Comparison of ENCODE assay signal across 9 cellular contexts in genomic region chr5:137733922-137734695, GRCh38. TPM values are rescaled to one million over a fixed set of nuclear protein-coding genes. Genes with fewer than 3 reads are reported as not detected.
DNase-seq lines count a peak whose midpoint lies in the region; ATAC-seq and TF ChIP-seq lines count a peak whose summit lies in the region.
"Had no signal": no experiment of that assay in that cellular context is flagged by ENCODE, and none has a peak within 500 bp of the region (broad histone marks: within the 10 kb centered on the region; RNA-seq: fewer than 3 reads in every experiment).

No MANE protein-coding gene starts in this region.

- POLR2A ChIA-PET in CD8-positive, alpha-beta T cell (lab: Charles Lee): no interaction called here

- H4K20me1 ChIP-seq in GM23248 (ENCODE audit: insufficient read depth) (no peaks in the 10 kb centered on the region), neural cell (ENCODE audit: insufficient read depth) (no peaks in the 10 kb centered on the region), Karpas-422 (ENCODE audit: insufficient read depth, low read depth, low read length) (no peaks in the 10 kb centered on the region)

- TF ChIP-seq RAD21 in neural cell (conservative IDR thresholded peaks at IDR 0.05): no peak

- peaks cover 35% of the 10 kb centered on the region for H3F3A ChIP-seq in GM23248 (ENCODE audit: insufficient read depth)
- H3F3A ChIP-seq in neural cell (ENCODE audit: insufficient read depth, low read length, poor library complexity, severe bottlenecking): peaks cover 5% of the 10 kb centered on the region

- in situ Hi-C loops in GM23248 (cut with MboI): loop anchor here (25.0 kb wide), 2 partner anchors 97 to 397 kb away; no protein-coding TSS in a partner anchor

- no peak for TF ChIP-seq CTCF in CD8-positive, alpha-beta T cell (IDR thresholded peaks at IDR 0.05)
- TF ChIP-seq CTCF in choroid plexus epithelial cell (conservative IDR thresholded peaks at IDR 0.05; ENCODE audit: low read depth, low read length): no peak
- no peak for TF ChIP-seq CTCF in neural cell (IDR thresholded peaks at IDR 0.05; ENCODE audit: poor library complexity, severe bottlenecking)

- WGBS in GM23248 (ENCODE audit: low coverage in 1 of 2, low lambda C conversion rate in 2 of 2, missing lambda C conversion rate in 2 of 2), 2 experiments: 95 to 96% methylated on average over 4 of the region's 4 CpGs

- peaks cover 57% of the 10 kb centered on the region for H3K4me1 ChIP-seq in CD8-positive, alpha-beta T cell (ENCODE audit: insufficient read depth, low read length)
- H3K4me1 ChIP-seq in GM23248 (ENCODE audit: insufficient read depth) (peaks cover 29% of the 10 kb centered on the region), Karpas-422 (ENCODE audit: low read length) (no peaks in the 10 kb centered on the region)

- H3K4me3 ChIP-seq in CD8-positive, alpha-beta T cell (ENCODE audit: low read depth, low read length): peak overlapping the region; percentile 83
- peak overlapping the region; percentile 75; the same call in 1 of the 2 replicates for H3K4me3 ChIP-seq in GM23248
- no peak overlapping the region for H3K4me3 ChIP-seq in choroid plexus epithelial cell (ENCODE audit: low read depth, low read length)
- H3K4me3 ChIP-seq in neural cell (ENCODE audit: low read length): peak overlapping the region; percentile 79
- H3K4me3 ChIP-seq in Karpas-422 (ENCODE audit: low read length): no peak overlapping the region

- peaks cover 26% of the 10 kb centered on the region for H3K4me1 Mint-ChIP-seq in CD8-positive, alpha-beta T cell (ENCODE audit: low read depth)

- H3K4me3 Mint-ChIP-seq in CD8-positive, alpha-beta T cell: no peak overlapping the region
- H3K4me3 Mint-ChIP-seq: IgD-negative memory B cell had no signal

- H3K4me2 ChIP-seq in GM23248 (ENCODE audit: unreplicated experiment) (no peak overlapping the region), neural cell (ENCODE audit: low read length) (peak overlapping the region; percentile 82), Karpas-422 (ENCODE audit: low read depth, low read length, poor library complexity, severe bottlenecking) (no peak overlapping the region)

- intact Hi-C loops in CD8-positive, alpha-beta T cell (cut with DNase I, micrococcal nuclease): no loop called here

- no peaks in the 10 kb centered on the region for H3K9me3 ChIP-seq in CD8-positive, alpha-beta T cell (ENCODE audit: low read length)
- H3K9me3 ChIP-seq in GM23248 (ENCODE audit: low read depth): no peaks in the 10 kb centered on the region
- no peaks in the 10 kb centered on the region for H3K9me3 ChIP-seq in neural cell (ENCODE audit: low read length)
- H3K9me3 ChIP-seq in Karpas-422 (ENCODE audit: low read length): no peaks in the 10 kb centered on the region

- H3K36me3 Mint-ChIP-seq in CD8-positive, alpha-beta T cell: peaks cover 3% of the 10 kb centered on the region

- no peaks in the 10 kb centered on the region for H3K79me2 ChIP-seq in GM23248 (ENCODE audit: insufficient read depth)
- peaks cover 27% of the 10 kb centered on the region for H3K79me2 ChIP-seq in neural cell (replicated peaks; ENCODE audit: insufficient read depth, low read length)
- H3K79me2 ChIP-seq in Karpas-422 (ENCODE audit: low read length): no peaks in the 10 kb centered on the region

- CTCF ChIA-PET in CD8-positive, alpha-beta T cell (lab: Charles Lee): interaction anchor here (0.6 to 22.3 kb wide), 7 partner anchors 8 to 245 kb away, joined by 3 to 652 read pairs (median 4); no protein-coding TSS in a partner anchor

- no peak for DNase-seq in CD8-positive, alpha-beta T cell
- DNase-seq in GM23248 (peak; percentile 38), choroid plexus epithelial cell (ENCODE audit: low read depth) (peak; percentile 16), OCI-M1 (lab: John Stamatoyannopoulos, UW) (no peak), Karpas-422 (no peak), NCI-H526 (lab: John Stamatoyannopoulos, UW) (no peak)
- no peak for DNase-seq in stimulated activated CD4-positive, alpha-beta T cell treated with anti-CD3 and anti-CD28 coated beads, Interleukin-2, amount 100 ng/mL, for 48 hours

- no peak overlapping the region for H3K27ac ChIP-seq in CD8-positive, alpha-beta T cell (ENCODE audit: low read depth, low read length)
- H3K27ac ChIP-seq in GM23248 (no peak overlapping the region), neural cell (ENCODE audit: low read length) (peak overlapping the region; percentile 88), Karpas-422 (ENCODE audit: low read length) (no peak overlapping the region)

- no peak for ATAC-seq in CD8-positive, alpha-beta T cell

- H3K9ac ChIP-seq in GM23248 (no peak overlapping the region), neural cell (ENCODE audit: low read length) (peak overlapping the region; percentile 83), Karpas-422 (ENCODE audit: low read length) (no peak overlapping the region)

- H3K9me2 ChIP-seq in GM23248 (ENCODE audit: insufficient read depth): no peaks in the 10 kb centered on the region
- H3K9me2 ChIP-seq in neural cell (ENCODE audit: insufficient read depth, low read length): no peaks in the 10 kb centered on the region
- no peaks in the 10 kb centered on the region for H3K9me2 ChIP-seq in Karpas-422 (replicated peaks; ENCODE audit: insufficient read depth, low read length)

- TF ChIP-seq EP300 in neural cell (conservative IDR thresholded peaks at IDR 0.05; ENCODE audit: poor library complexity, severe bottlenecking): no peak

- H3K27me3 ChIP-seq in CD8-positive, alpha-beta T cell (ENCODE audit: insufficient read depth, low read length): no peaks in the 10 kb centered on the region
- H3K27me3 ChIP-seq in GM23248 (replicated peaks; ENCODE audit: insufficient read depth) (no peaks in the 10 kb centered on the region), neural cell (ENCODE audit: insufficient read depth, low read depth, low read length) (no peaks in the 10 kb centered on the region), Karpas-422 (ENCODE audit: low read length) (no peaks in the 10 kb centered on the region)

- H3K27me3 Mint-ChIP-seq in CD8-positive, alpha-beta T cell (ENCODE audit: low read depth): no peaks in the 10 kb centered on the region

- H3K36me3 ChIP-seq in CD8-positive, alpha-beta T cell (ENCODE audit: insufficient read depth, low read length): no peaks in the 10 kb centered on the region
- H3K36me3 ChIP-seq in GM23248 (ENCODE audit: low read depth) (no peaks in the 10 kb centered on the region), neural cell (ENCODE audit: insufficient read depth, low read length) (no peaks in the 10 kb centered on the region), Karpas-422 (ENCODE audit: insufficient read depth, low read length) (no peaks in the 10 kb centered on the region)

- no peak overlapping the region for H3K27ac Mint-ChIP-seq in CD8-positive, alpha-beta T cell
- H3K27ac Mint-ChIP-seq: IgD-negative memory B cell had no signal

- H2AFZ ChIP-seq in GM23248: peak overlapping the region; percentile 96
- H2AFZ ChIP-seq in neural cell (ENCODE audit: low read depth, low read length): no peak overlapping the region
- H2AFZ ChIP-seq in Karpas-422 (ENCODE audit: low read length): no peak overlapping the region

- peaks cover 3% of the 10 kb centered on the region for H3K9me3 Mint-ChIP-seq in CD8-positive, alpha-beta T cell

TF ChIP-seq in neural cell, 6 proteins besides CTCF, POLR2A, EP300 and RAD21:
- no peak for TF ChIP-seq SMC3 (conservative IDR thresholded peaks at IDR 0.05; ENCODE audit: poor library complexity)
- TF ChIP-seq POLR2AphosphoS5 (IDR thresholded peaks at IDR 0.05): peak; percentile 43

RNA-seq across cellular contexts. Expression of gene KLHL3, which starts 1.8 kb away (rescaled TPM):
- total RNA-seq in CD8-positive, alpha-beta T cell: 10 to 100 TPM; 16.9 to 17.4 TPM
- 0.51 and 1.3 TPM in 2 replicates for total RNA-seq in GM23248 (2014; rRNA removed; shearing (Covaris generic))
- polyA plus RNA-seq in GM23248 (2016; fragmentation: Nextera tagmentation; extraction: Ambion mirVana) (1.1 and 1.7 TPM in 2 replicates), neural cell (10.9 and 12.9 TPM in 2 replicates)
- polyA minus RNA-seq in neural cell: 17.3 and 30.4 TPM in 2 replicates
- total RNA-seq in Karpas-422 (2014; rRNA removed; shearing (Covaris generic); ENCODE audit: low replicate concordance): 0.36 and 0.67 TPM in 2 replicates

RNA-seq across cellular contexts. Expression of gene HNRNPA0, which starts 20.1 kb away (rescaled TPM):
- total RNA-seq in CD8-positive, alpha-beta T cell: 10 to 100 TPM; 53.7 to 57.0 TPM
- total RNA-seq in GM23248 (2014; rRNA removed; shearing (Covaris generic)): 12.2 and 15.0 TPM in 2 replicates
- polyA plus RNA-seq in GM23248 (2016; fragmentation: Nextera tagmentation; extraction: Ambion mirVana) (5.2 and 5.4 TPM in 2 replicates), neural cell (73.7 and 80.3 TPM in 2 replicates)
- 82.3 and 94.7 TPM in 2 replicates for polyA minus RNA-seq in neural cell
- 6.7 and 10.5 TPM in 2 replicates for total RNA-seq in Karpas-422 (2014; rRNA removed; shearing (Covaris generic); ENCODE audit: low replicate concordance)

Comparison
In these comparisons a context has a peak if more than half of its experiments do, and no peak if none do; other contexts are left out.
1. DNase-seq: peak in GM23248 (single experiment) and choroid plexus epithelial cell (single experiment); none in CD8-positive, alpha-beta T cell (0 of 7), OCI-M1 (single experiment), stimulated activated CD4-positive, alpha-beta T cell treated with anti-CD3 and anti-CD28 coated beads, Interleukin-2, amount 100 ng/mL, for 48 hours (0 of 2), Karpas-422 (single experiment) and NCI-H526 (0 of 2).
2. H3K4me3 ChIP-seq: peak in CD8-positive, alpha-beta T cell (single experiment), GM23248 (single experiment) and neural cell (single experiment); none in choroid plexus epithelial cell (single experiment) and Karpas-422 (single experiment).